ENCODE assay signal across 9 cellular contexts in genomic region chr19:16836115-16836905, GRCh38. TPM values are rescaled to one million over a fixed set of nuclear protein-coding genes. Genes with fewer than 3 reads are reported as not detected.
A peak's percentile ranks its signal among the peaks of the same experiment; 100 is the strongest.
DNase-seq lines count a peak whose midpoint lies in the region; ATAC-seq and TF ChIP-seq lines count a peak whose summit lies in the region.
"Had no signal": no experiment of that assay in that cellular context is flagged by ENCODE, and none has a peak within 500 bp of the region (broad histone marks: within the 10 kb centered on the region; RNA-seq: fewer than 3 reads in every experiment).

No MANE protein-coding gene starts in this region.

- DNase-seq in CD14-positive monocyte (ENCODE audit: low spot score) (peak; percentile 89), activated B cell treated with CpG ODN at 0.5 μM for 24 hours (peak; percentile 29), kidney epithelial cell (ENCODE audit: low read depth) (no peak), DMS 273 (lab: John Stamatoyannopoulos, UW; ENCODE audit: unreplicated experiment) (no peak), NCI-H1048 (lab: John Stamatoyannopoulos, UW) (no peak)
- DNase-seq: activated T-cell treated with anti-CD3 and anti-CD28 coated beads, Interleukin-2, amount 50 U/mL, for 1 hour had no signal

- peak overlapping the region; percentile 79 to 87 (median 84) for H3K27ac Mint-ChIP-seq in CD14-positive monocyte
- H3K27ac Mint-ChIP-seq in activated B cell treated with CpG ODN at 0.5 μM for 24 hours, result peak overlapping the region; percentile 80

- H3K4me3 Mint-ChIP-seq in CD14-positive monocyte, result no peak overlapping the region
- no peak overlapping the region for H3K4me3 Mint-ChIP-seq in activated B cell treated with CpG ODN at 0.5 μM for 24 hours

- H3K36me3 ChIP-seq in kidney epithelial cell (ENCODE audit: control insufficient read depth, insufficient read depth, low read length), result peaks cover 7% of the 10 kb centered on the region

- CTCF ChIA-PET in activated B cell treated with CpG ODN at 0.5 μM for 24 hours (lab: Charles Lee), result interaction anchor here (0.9 to 3.0 kb wide), 6 partner anchors 57 to 447 kb away, joined by 3 to 16 read pairs (median 3); no protein-coding TSS in a partner anchor

- H3K4me1 Mint-ChIP-seq in CD14-positive monocyte (peaks cover 40% of the 10 kb centered on the region), activated B cell treated with CpG ODN at 0.5 μM for 24 hours (peaks cover 43% of the 10 kb centered on the region)

- intact Hi-C loops in CD14-positive monocyte (cut with micrococcal nuclease), result no loop called here
- intact Hi-C loops in activated B cell treated with CpG ODN at 0.5 μM for 24 hours (cut with micrococcal nuclease), result loop anchor here (1.0 to 10.0 kb wide), 5 partner anchors 62 to 446 kb away; no protein-coding TSS in a partner anchor

- POLR2A ChIA-PET in activated B cell treated with CpG ODN at 0.5 μM for 24 hours (lab: Charles Lee), result interaction anchor here (0.5 to 1.2 kb wide), 2 partner anchors 249 to 763 kb away, joined by 3 read pairs; no protein-coding TSS in a partner anchor

- peaks cover 0 to 1% (median 0%) of the 10 kb centered on the region in 3 donors for H3K27me3 Mint-ChIP-seq in CD14-positive monocyte (ENCODE audit: low read depth in 3 of 3)
- H3K27me3 Mint-ChIP-seq in activated B cell treated with CpG ODN at 0.5 μM for 24 hours, result no peaks in the 10 kb centered on the region

- TF ChIP-seq CTCF in CD14-positive monocyte (IDR thresholded peaks at IDR 0.05) (peak; percentile 40), activated B cell treated with CpG ODN at 0.5 μM for 24 hours (IDR thresholded peaks at IDR 0.05) (no peak), kidney epithelial cell (IDR thresholded peaks at IDR 0.05; ENCODE audit: insufficient read depth, low read length, poor library complexity, severe bottlenecking) (peak; percentile 6)

- H3K27me3 ChIP-seq in kidney epithelial cell (ENCODE audit: control insufficient read depth, insufficient read depth, low read length), result no peaks in the 10 kb centered on the region

- H3K9me3 Mint-ChIP-seq in CD14-positive monocyte, result peaks cover 0 to 1% (median 0%) of the 10 kb centered on the region in 7 donors
- H3K9me3 Mint-ChIP-seq in activated B cell treated with CpG ODN at 0.5 μM for 24 hours, result no peaks in the 10 kb centered on the region

- no peak overlapping the region for H3K4me3 ChIP-seq in kidney epithelial cell (ENCODE audit: low read depth, low read length)

- ATAC-seq in GM21576 (IDR thresholded peaks at IDR 0.05; ENCODE audit: unreplicated experiment), result peak; percentile 46
- peak; percentile 81 for ATAC-seq in activated B cell treated with CpG ODN at 0.5 μM for 24 hours (ENCODE audit: low read depth)
- ATAC-seq in GM18517 (IDR thresholded peaks at IDR 0.05; ENCODE audit: unreplicated experiment), result no peak
- no peak for ATAC-seq in HG03095 (IDR thresholded peaks at IDR 0.05; ENCODE audit: unreplicated experiment)

- peaks cover 77 to 97% of the 10 kb centered on the region in 2 donors for H3K36me3 Mint-ChIP-seq in CD14-positive monocyte
- H3K36me3 Mint-ChIP-seq in activated B cell treated with CpG ODN at 0.5 μM for 24 hours (ENCODE audit: low read depth), result peaks cover 78% of the 10 kb centered on the region

RNA-seq across cellular contexts. Expression of gene SIN3B, which starts 7.1 kb away (rescaled TPM):
- 10 to 100 TPM in 1 of 2 donors, 1 to 10 TPM in 1; 7.2 to 10.2 TPM for polyA plus RNA-seq in CD14-positive monocyte
- total RNA-seq in activated B cell treated with CpG ODN at 0.5 μM for 24 hours (63.7 and 73.1 TPM in 2 replicates), kidney epithelial cell (36.6 and 43.5 TPM in 2 replicates)

RNA-seq across cellular contexts. Expression of gene F2RL3, which starts 52.5 kb away (rescaled TPM):
- not detected for polyA plus RNA-seq in CD14-positive monocyte
- 0.58 and 0.83 TPM in 2 replicates for total RNA-seq in activated B cell treated with CpG ODN at 0.5 μM for 24 hours
- 0.88 and 1.4 TPM in 2 replicates for total RNA-seq in kidney epithelial cell

Comparison
In these comparisons a context has a peak if more than half of its experiments do, and no peak if none do; other contexts are left out.
1. DNase-seq: peak in CD14-positive monocyte (single experiment) and activated B cell treated with CpG ODN at 0.5 μM for 24 hours (single experiment); none in kidney epithelial cell (single experiment), DMS 273 (single experiment) and NCI-H1048 (single experiment).
2. ATAC-seq: peak in GM21576 (single experiment) and activated B cell treated with CpG ODN at 0.5 μM for 24 hours (single experiment); none in GM18517 (single experiment) and HG03095 (single experiment).